ENCODE assay signal across 8 cellular contexts in the genomic region with DNA sequence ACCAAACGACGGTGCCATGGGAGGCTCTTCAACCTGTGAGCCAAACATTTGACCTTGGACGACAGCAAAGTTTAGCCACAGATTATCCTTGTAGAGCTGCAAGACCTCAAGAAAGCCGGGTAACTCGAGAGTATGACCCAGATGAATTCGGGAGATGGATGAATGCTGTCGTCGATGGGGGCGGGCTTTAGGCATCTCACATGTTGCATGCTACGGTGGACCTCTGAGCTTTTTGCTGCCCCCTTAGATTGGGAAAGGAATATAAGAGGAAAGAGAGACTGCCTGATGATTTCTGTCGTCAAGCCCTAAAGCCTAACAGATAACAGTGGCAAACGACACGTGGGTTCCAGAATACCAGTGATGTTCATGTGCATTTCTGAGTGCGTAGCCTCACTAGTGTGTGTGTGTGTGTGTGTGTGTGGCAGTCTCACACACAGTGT. TPM values are rescaled to one million over a fixed set of nuclear protein-coding genes. Genes with fewer than 3 reads are reported as not detected.
DNase-seq lines count a peak whose midpoint lies in the region; ATAC-seq and TF ChIP-seq lines count a peak whose summit lies in the region.

No MANE protein-coding gene starts in this region.

- intact Hi-C loops in sciatic nerve (cut with DNase I): no loop called here

- H3K36me3 ChIP-seq in H7 (replicated peaks; ENCODE audit: control insufficient read depth, insufficient read depth, low read length): no peaks in the 10 kb centered on the region
- H3K36me3 ChIP-seq in SU-DHL-6 (ENCODE audit: low read length): no peaks in the 10 kb centered on the region
- H3K36me3 ChIP-seq in fibroblast of lung (ENCODE audit: control insufficient read depth, insufficient read depth, low read length): no peaks in the 10 kb centered on the region

- H3K9me3 ChIP-seq in SU-DHL-6 (ENCODE audit: insufficient read depth, low read length) (no peaks in the 10 kb centered on the region), fibroblast of lung (ENCODE audit: control insufficient read depth, insufficient read depth, low read depth, low read length) (no peaks in the 10 kb centered on the region)

- peaks cover 2% of the 10 kb centered on the region for H3K4me1 ChIP-seq in fibroblast of lung (ENCODE audit: control insufficient read depth, extremely low read depth, insufficient read depth, low read length)

- H3K4me2 ChIP-seq in SU-DHL-6 (ENCODE audit: low read depth, low read length, poor library complexity, severe bottlenecking) (peak overlapping the region; percentile 78), fibroblast of lung (ENCODE audit: extremely low read depth, insufficient read depth, low read length) (peak overlapping the region; percentile 63)

- H3K27me3 ChIP-seq in H7 (ENCODE audit: control insufficient read depth, insufficient read depth, low read length) (peaks cover 28% of the 10 kb centered on the region), SU-DHL-6 (ENCODE audit: low read length) (no peaks in the 10 kb centered on the region), fibroblast of lung (ENCODE audit: control insufficient read depth, insufficient read depth, low read length) (no peaks in the 10 kb centered on the region)

- H3K27ac ChIP-seq in SU-DHL-6 (ENCODE audit: low read depth, low read length): no peak overlapping the region
- peak overlapping the region; percentile 68 for H3K27ac ChIP-seq in fibroblast of lung (ENCODE audit: insufficient read depth, low read length)

- H3K9me2 ChIP-seq in SU-DHL-6 (replicated peaks; ENCODE audit: insufficient read depth, low read length): no peaks in the 10 kb centered on the region

- TF ChIP-seq CTCF in SU-DHL-6 (IDR thresholded peaks at IDR 0.05; ENCODE audit: insufficient read depth, low read length, poor library complexity, severe bottlenecking) (no peak), fibroblast of lung (conservative IDR thresholded peaks at IDR 0.05 in 1 of 2, IDR thresholded peaks at IDR 0.05 in 1 of 2; ENCODE audit: low read depth in 1 of 2, low read length in 2 of 2) (no peak)

- H3K9ac ChIP-seq in SU-DHL-6 (ENCODE audit: low read length): peak overlapping the region; percentile 88
- H3K9ac ChIP-seq in fibroblast of lung (ENCODE audit: insufficient read depth, low read length): peak overlapping the region; percentile 75

- peak; percentile 25 for ATAC-seq in sciatic nerve

- H2AFZ ChIP-seq in SU-DHL-6 (ENCODE audit: low read depth, low read length, severe bottlenecking): peak overlapping the region; percentile 91
- H2AFZ ChIP-seq in fibroblast of lung (ENCODE audit: low read length): peak overlapping the region; percentile 54

- H4K20me1 ChIP-seq in SU-DHL-6 (ENCODE audit: low read depth, low read length) (no peaks in the 10 kb centered on the region), fibroblast of lung (ENCODE audit: control insufficient read depth, extremely low read depth, insufficient read depth, low read length) (no peaks in the 10 kb centered on the region)

- DNase-seq in 8988T: peak; percentile 35
- no peak for DNase-seq in H7
- DNase-seq in fibroblast of lung (ENCODE audit: low read depth in 2 of 2): peak in 1 of 2 donors; percentile 50
- no peak for DNase-seq in sciatic nerve (ENCODE audit: low spot score)
- DNase-seq in H4 (ENCODE audit: low spot score): no peak
- no peak for DNase-seq in KG1 (lab: John Stamatoyannopoulos, UW)
- no peak for DNase-seq in cortex of kidney (lab: John Stamatoyannopoulos, UW)

- H3K4me3 ChIP-seq in H7 (ENCODE audit: insufficient read depth, low read depth, low read length) (peak overlapping the region; percentile 76), SU-DHL-6 (ENCODE audit: insufficient read depth, low read length, poor library complexity, severe bottlenecking) (peak overlapping the region; percentile 69), fibroblast of lung (replicated peaks in 1 of 4; ENCODE audit: control extremely low read depth in 1 of 4, insufficient read depth in 1 of 4, low read depth in 3 of 4, low read length in 4 of 4) (peak overlapping the region; percentile 28 to 83 (median 78))

- H3K79me2 ChIP-seq in SU-DHL-6 (ENCODE audit: insufficient read depth, low read length): peaks cover 38% of the 10 kb centered on the region
- peaks cover 32% of the 10 kb centered on the region for H3K79me2 ChIP-seq in fibroblast of lung (ENCODE audit: control insufficient read depth, insufficient read depth, low read length)

- peaks cover 7% of the 10 kb centered on the region; the same call in 1 of the 2 replicates for H3F3A ChIP-seq in SU-DHL-6 (ENCODE audit: insufficient read depth)

RNA-seq across cellular contexts. Expression of gene ABCC4, which starts 0.7 kb away (rescaled TPM):
- total RNA-seq in H7 (2014; rRNA removed; shearing (Covaris generic)): 3.7 and 4.1 TPM in 2 replicates
- 58.0 and 98.8 TPM in 2 replicates for total RNA-seq in fibroblast of lung
- polyA plus RNA-seq in fibroblast of lung: 35.2 and 86.4 TPM in 2 replicates
- polyA plus RNA-seq in fibroblast of lung (2012): 18.2 and 47.7 TPM in 2 replicates
- polyA minus RNA-seq in fibroblast of lung (ENCODE audit: low replicate concordance): 47.7 and 162 TPM in 2 replicates
- total RNA-seq in sciatic nerve: 12.0 TPM
- total RNA-seq in H4 (2014; rRNA removed; shearing (Covaris generic)): 32.4 and 35.4 TPM in 2 replicates
